18 cellular contexts compared by ENCODE assay signal in genomic region chr16:3664187-3664896, GRCh38. TPM values are rescaled to one million over a fixed set of nuclear protein-coding genes. Genes with fewer than 3 reads are reported as not detected.
DNase-seq lines count a peak whose midpoint lies in the region; ATAC-seq and TF ChIP-seq lines count a peak whose summit lies in the region.
"Had no signal": no experiment of that assay in that cellular context is flagged by ENCODE, and none has a peak within 500 bp of the region (broad histone marks: within the 10 kb centered on the region; RNA-seq: fewer than 3 reads in every experiment).

No MANE protein-coding gene starts in this region.

- CTCF ChIA-PET in activated CD8-positive, alpha-beta T cell treated with anti-CD3 and anti-CD28 coated beads for 36 hours (lab: Charles Lee) = interaction anchor here (2.0 kb wide), 1 partner anchor 138 kb away, joined by 4 read pairs; no protein-coding TSS in a partner anchor

- H3K27me3 Mint-ChIP-seq in activated CD8-positive, alpha-beta T cell treated with anti-CD3 and anti-CD28 coated beads for 36 hours = no peaks in the 10 kb centered on the region
- H3K27me3 Mint-ChIP-seq: B cell; CD8-positive, alpha-beta memory T cell had no signal

- TF ChIP-seq POLR2A in suprapubic skin (IDR thresholded peaks at IDR 0.05) = no peak

- no peaks in the 10 kb centered on the region for H3K9me3 Mint-ChIP-seq in activated CD8-positive, alpha-beta T cell treated with anti-CD3 and anti-CD28 coated beads for 36 hours
- H3K9me3 Mint-ChIP-seq: CD8-positive, alpha-beta memory T cell had no signal

- intact Hi-C loops in right cardiac atrium (cut with DNase I) = no loop called here
- intact Hi-C loops in left cardiac atrium (cut with DNase I) = no loop called here
- intact Hi-C loops in activated CD8-positive, alpha-beta T cell treated with anti-CD3 and anti-CD28 coated beads for 36 hours (cut with micrococcal nuclease) = no loop called here

- peak overlapping the region; percentile 14 for H3K27ac Mint-ChIP-seq in activated CD8-positive, alpha-beta T cell treated with anti-CD3 and anti-CD28 coated beads for 36 hours
- H3K27ac Mint-ChIP-seq: B cell had no signal

- H3K27ac ChIP-seq in right cardiac atrium (ENCODE audit: low read length) = no peak overlapping the region
- H3K27ac ChIP-seq in suprapubic skin = no peak overlapping the region
- H3K27ac ChIP-seq: GM23248 had no signal

- peaks cover 21% of the 10 kb centered on the region for H3K4me1 Mint-ChIP-seq in activated CD8-positive, alpha-beta T cell treated with anti-CD3 and anti-CD28 coated beads for 36 hours (ENCODE audit: low read depth)

- POLR2A ChIA-PET in activated CD8-positive, alpha-beta T cell treated with anti-CD3 and anti-CD28 coated beads for 36 hours (lab: Charles Lee) = interaction anchor here (0.6 kb wide), 1 partner anchor 1721 kb away, joined by 3 read pairs; the partner anchor contains the start of gene MSRB1

- peaks cover 48% of the 10 kb centered on the region for H3K36me3 Mint-ChIP-seq in activated CD8-positive, alpha-beta T cell treated with anti-CD3 and anti-CD28 coated beads for 36 hours (ENCODE audit: low read depth)

- no peak overlapping the region for H3K4me3 ChIP-seq in right cardiac atrium (ENCODE audit: low read length)
- no peak overlapping the region for H3K4me3 ChIP-seq in suprapubic skin
- H3K4me3 ChIP-seq: GM12878, GM23248 had no signal

- peak in 2 of 3 donors; percentile 31 to 46 for DNase-seq in right cardiac atrium
- DNase-seq in left cardiac atrium = no peak
- no peak for DNase-seq in activated CD8-positive, alpha-beta T cell treated with anti-CD3 and anti-CD28 coated beads for 36 hours
- no peak for DNase-seq in left lobe of liver (ENCODE audit: low spot score)
- DNase-seq in suprapubic skin (ENCODE audit: low spot score in 2 of 2) = no peak
- DNase-seq in amniotic stem cell (lab: John Stamatoyannopoulos, UW) = no peak
- DNase-seq: CD8-positive, alpha-beta memory T cell; DND-41; GM23248; NCI-H1048; NCI-H1436 treated with DMSO at 0.1 percent for 48 hours; NCI-H2081; NCI-H510A; NCI-H82 had no signal

- H3K9me3 ChIP-seq in right cardiac atrium (ENCODE audit: control insufficient read depth, low read length) (no peaks in the 10 kb centered on the region), suprapubic skin (no peaks in the 10 kb centered on the region)

- H3K36me3 ChIP-seq in suprapubic skin = peaks cover 80% of the 10 kb centered on the region

- ATAC-seq in right cardiac atrium (peak in 1 of 2 donors; percentile 25), left cardiac atrium (no peak), left lobe of liver (peak; percentile 8), HG03378 (IDR thresholded peaks at IDR 0.05; ENCODE audit: unreplicated experiment) (no peak)
- ATAC-seq in activated CD8-positive, alpha-beta T cell treated with anti-CD3 and anti-CD28 coated beads for 36 hours = no peak
- ATAC-seq: GM12878, HCT116 had no signal

- no peak for TF ChIP-seq CTCF in activated CD8-positive, alpha-beta T cell treated with anti-CD3 and anti-CD28 coated beads for 36 hours (IDR thresholded peaks at IDR 0.05)
- no peak for TF ChIP-seq CTCF in suprapubic skin (IDR thresholded peaks at IDR 0.05)

- H3K27me3 ChIP-seq in right cardiac atrium (ENCODE audit: control insufficient read depth, insufficient read depth) (no peaks in the 10 kb centered on the region), suprapubic skin (no peaks in the 10 kb centered on the region)

- WGBS in right cardiac atrium = 97% methylated on average over 31 of the region's 31 CpGs
- WGBS in suprapubic skin = 99% methylated on average over 10 of the region's 31 CpGs

- H3K4me1 ChIP-seq in right cardiac atrium (ENCODE audit: control insufficient read depth, insufficient read depth, low read length) = no peaks in the 10 kb centered on the region
- H3K4me1 ChIP-seq in suprapubic skin = no peaks in the 10 kb centered on the region

- TF ChIP-seq EP300 in suprapubic skin (IDR thresholded peaks at IDR 0.05) = no peak

- no peak overlapping the region for H3K4me3 Mint-ChIP-seq in activated CD8-positive, alpha-beta T cell treated with anti-CD3 and anti-CD28 coated beads for 36 hours
- H3K4me3 Mint-ChIP-seq: B cell; CD8-positive, alpha-beta memory T cell had no signal

RNA-seq across cellular contexts. Expression of gene DNASE1, which starts 9.9 kb away (rescaled TPM):
- 10 to 100 TPM in 1 of 4 donors, 1 to 10 TPM in 3; 3.4 to 10.7 (median 6.1) TPM for total RNA-seq in right cardiac atrium
- polyA plus RNA-seq in right cardiac atrium = 8.1 TPM
- total RNA-seq in left cardiac atrium = 1 to 10 TPM; 3.0 to 5.8 TPM
- 10 to 100 TPM; 11.8 to 12.1 TPM for total RNA-seq in activated CD8-positive, alpha-beta T cell treated with anti-CD3 and anti-CD28 coated beads for 36 hours
- total RNA-seq in left lobe of liver = 4.6 TPM
- total RNA-seq in suprapubic skin = 10 to 100 TPM; 11.0 to 32.7 (median 23.0) TPM

RNA-seq across cellular contexts. Expression of gene SLX4, which starts 52.9 kb away (rescaled TPM):
- total RNA-seq in right cardiac atrium (1 to 10 TPM; 1.6 to 2.7 (median 2.2) TPM), left cardiac atrium (1 to 10 TPM; 2.5 to 2.8 TPM), left lobe of liver (2.8 TPM), suprapubic skin (1 to 10 TPM; 2.9 to 6.0 (median 4.5) TPM)
- polyA plus RNA-seq in right cardiac atrium = 1.9 TPM
- 10 to 100 TPM in 1 of 2 experiments, 1 to 10 TPM in 1; 9.8 to 10.1 TPM for total RNA-seq in activated CD8-positive, alpha-beta T cell treated with anti-CD3 and anti-CD28 coated beads for 36 hours

RNA-seq across cellular contexts. Expression of gene TRAP1, which starts 53.0 kb away (rescaled TPM):
- total RNA-seq in right cardiac atrium (100 to 1,000 TPM in 1 of 4 donors, 10 to 100 TPM in 3; 88.6 to 108 (median 96.7) TPM), left cardiac atrium (100 to 1,000 TPM in 1 of 2 donors, 10 to 100 TPM in 1; 85.7 to 120 TPM), left lobe of liver (154 TPM), suprapubic skin (100 to 1,000 TPM in 3 of 4 donors, 10 to 100 TPM in 1; 75.7 to 147 (median 116) TPM)
- 71.0 TPM for polyA plus RNA-seq in right cardiac atrium
- total RNA-seq in activated CD8-positive, alpha-beta T cell treated with anti-CD3 and anti-CD28 coated beads for 36 hours = 100 to 1,000 TPM; 343 to 379 TPM

Comparison
In these comparisons a context has a peak if more than half of its experiments do, and no peak if none do; other contexts are left out.
1. DNase-seq: peak in right cardiac atrium (2 of 3); none in left cardiac atrium (single experiment), activated CD8-positive, alpha-beta T cell treated with anti-CD3 and anti-CD28 coated beads for 36 hours (single experiment), left lobe of liver (single experiment), suprapubic skin (0 of 2) and amniotic stem cell (single experiment).